In genomic region chr5:95821110-95822021, GRCh38 we compare ENCODE assay signal across 8 cellular contexts. TPM values are rescaled to one million over a fixed set of nuclear protein-coding genes. Genes with fewer than 3 reads are reported as not detected.
DNase-seq lines count a peak whose midpoint lies in the region; ATAC-seq and TF ChIP-seq lines count a peak whose summit lies in the region.

No MANE protein-coding gene starts in this region.

- intact Hi-C loops in left lung (cut with DNase I), result no loop called here

- DNase-seq in left lung, result no peak
- DNase-seq in tibial nerve (ENCODE audit: low spot score in 2 of 2), result no peak
- no peak for DNase-seq in stimulated activated CD4-positive, alpha-beta T cell treated with anti-CD3 and anti-CD28 coated beads, Interleukin-1b, Interleukin-23, amount 100 ng/mL, for 48 hours

- H3K4me1 ChIP-seq in left lung, result peaks cover 37 to 90% of the 10 kb centered on the region in 2 donors
- H3K4me1 ChIP-seq in tibial nerve, result peaks cover 0 to 53% (median 10%) of the 10 kb centered on the region in 4 donors

- no peaks in the 10 kb centered on the region for H3K9me3 ChIP-seq in left lung
- no peaks in the 10 kb centered on the region for H3K9me3 ChIP-seq in tibial nerve

- H3K4me1 Mint-ChIP-seq in activated naive CD8-positive, alpha-beta T cell (ENCODE audit: low read depth), result peaks cover 86% of the 10 kb centered on the region

- H3K4me3 ChIP-seq in GM08714 (ENCODE audit: low read length) (peak overlapping the region; percentile 99), left lung (peak overlapping the region; percentile 78 to 83), tibial nerve (peak overlapping the region; percentile 47 to 80 (median 64))

- peak; percentile 26 for ATAC-seq in HG02973 (IDR thresholded peaks at IDR 0.05; ENCODE audit: unreplicated experiment)
- ATAC-seq in left lung, result no peak
- no peak for ATAC-seq in GM19023 (IDR thresholded peaks at IDR 0.05; ENCODE audit: unreplicated experiment)
- no peak for ATAC-seq in HG02678 (IDR thresholded peaks at IDR 0.05; ENCODE audit: unreplicated experiment)

- H3K36me3 ChIP-seq in left lung, result peaks cover 0 to 12% of the 10 kb centered on the region in 2 donors
- H3K36me3 ChIP-seq in tibial nerve, result no peaks in the 10 kb centered on the region

- no peak for TF ChIP-seq POLR2A in tibial nerve (IDR thresholded peaks at IDR 0.05)

- no peaks in the 10 kb centered on the region for H3K9me3 Mint-ChIP-seq in activated naive CD8-positive, alpha-beta T cell (ENCODE audit: low read depth)

- peak overlapping the region; percentile 90 for H3K4me3 Mint-ChIP-seq in activated naive CD8-positive, alpha-beta T cell

- H3K27ac Mint-ChIP-seq in activated naive CD8-positive, alpha-beta T cell, result peak overlapping the region; percentile 94

- H3K27ac ChIP-seq in left lung (peak overlapping the region; percentile 95 to 97), tibial nerve (peak overlapping the region; percentile 50 to 90 (median 86))

- no peak for TF ChIP-seq CTCF in left lung (IDR thresholded peaks at IDR 0.05)
- TF ChIP-seq CTCF in tibial nerve (IDR thresholded peaks at IDR 0.05), result no peak

- TF ChIP-seq EP300 in tibial nerve (IDR thresholded peaks at IDR 0.05), result no peak

- H3K27me3 Mint-ChIP-seq in activated naive CD8-positive, alpha-beta T cell, result no peaks in the 10 kb centered on the region

- WGBS in tibial nerve, 2 donors, result 65 to 67% methylated on average over 9 of the region's 9 CpGs

- no peaks in the 10 kb centered on the region for H3K36me3 Mint-ChIP-seq in activated naive CD8-positive, alpha-beta T cell

- H3K27me3 ChIP-seq in left lung (no peaks in the 10 kb centered on the region), tibial nerve (no peaks in the 10 kb centered on the region)

RNA-seq across cellular contexts. Expression of gene GLRX, which starts 1.2 kb away (rescaled TPM):
- total RNA-seq in left lung (10 to 100 TPM; 60.3 to 98.1 TPM), tibial nerve (10 to 100 TPM; 15.3 to 72.0 (median 40.4) TPM)
